Comparison of ENCODE assay signal across 9 cellular contexts in the genomic region with DNA sequence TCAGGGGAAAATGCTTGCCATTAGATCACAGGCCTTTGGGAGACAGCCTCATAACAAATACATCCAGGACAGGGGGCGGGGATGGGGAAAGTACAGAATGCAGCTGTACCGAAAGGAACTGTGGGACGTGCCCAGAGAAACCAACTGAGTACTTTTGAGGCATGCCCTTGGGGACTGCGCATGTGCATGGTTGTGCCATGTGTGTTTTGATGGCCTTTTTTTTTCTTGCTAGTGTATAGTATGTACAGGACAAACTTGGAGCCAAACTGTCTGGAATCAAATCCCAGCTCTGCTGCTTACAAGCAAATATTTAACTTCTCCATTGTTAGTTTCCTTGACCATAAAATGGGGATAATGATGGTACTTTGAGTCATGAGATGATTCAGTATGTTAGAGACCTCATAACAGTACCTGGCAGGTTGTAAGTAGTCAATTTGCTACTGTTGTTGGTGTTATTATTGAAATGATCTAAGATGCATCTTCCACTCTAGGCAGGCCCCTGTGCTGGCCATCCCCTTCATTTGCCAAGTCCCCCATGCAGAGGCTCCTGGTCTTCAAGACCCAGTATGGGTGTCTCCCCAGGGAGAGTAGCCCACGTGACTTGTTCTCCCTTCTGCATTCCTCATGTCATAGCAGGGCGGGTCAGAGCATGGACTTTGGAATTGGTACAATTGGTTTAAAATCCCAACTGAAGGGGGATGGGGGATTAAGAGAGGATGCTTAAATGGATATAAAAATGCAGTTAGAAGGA.
DNase-seq lines count a peak whose midpoint lies in the region; ATAC-seq lines count a peak whose summit lies in the region.
"Had no signal": no experiment of that assay in that cellular context is flagged by ENCODE, and none has a peak within 500 bp of the region (broad histone marks: within the 10 kb centered on the region; RNA-seq: fewer than 3 reads in every experiment).

No MANE protein-coding gene starts in this region.

- no peak for DNase-seq in activated CD8-positive, alpha-beta memory T cell treated with anti-CD3 and anti-CD28 coated beads, Interleukin-2, amount 10 ng/mL, durations not matched to agents 7 days and 5 days
- DNase-seq in activated CD8-positive, alpha-beta memory T cell treated with anti-CD3 and anti-CD28 coated beads, Interleukin-2, amount 50 U/mL, for 48 hours = no peak
- DNase-seq in NCI-H526 (lab: John Stamatoyannopoulos, UW) (peak; percentile 88 to 91), D341Med (ENCODE audit: low spot score) (no peak), cerebellar cortex (ENCODE audit: low spot score) (no peak)
- peak; percentile 46 for DNase-seq in stimulated activated CD4-positive, alpha-beta T cell treated with anti-CD3 and anti-CD28 coated beads, Interleukin-4, amount 100 ng/mL, for 24 hours
- DNase-seq: DND-41 had no signal

- CTCF ChIA-PET in activated CD8-positive, alpha-beta memory T cell treated with anti-CD3 and anti-CD28 coated beads, Interleukin-2, amount 10 ng/mL, durations not matched to agents 7 days and 5 days (lab: Charles Lee) = interaction anchor here (1.2 kb wide), 2 partner anchors 16 to 40 kb away, joined by 3 to 7 read pairs; no protein-coding TSS in a partner anchor

- H3K9me3 Mint-ChIP-seq in activated CD8-positive, alpha-beta memory T cell treated with anti-CD3 and anti-CD28 coated beads, Interleukin-2, amount 10 ng/mL, durations not matched to agents 7 days and 5 days (ENCODE audit: low read depth) = no peaks in the 10 kb centered on the region

- no peak for ATAC-seq in activated CD8-positive, alpha-beta memory T cell treated with anti-CD3 and anti-CD28 coated beads, Interleukin-2, amount 10 ng/mL, durations not matched to agents 7 days and 5 days
- ATAC-seq in esophagus mucosa (peak; percentile 80), GM19395 (IDR thresholded peaks at IDR 0.05; ENCODE audit: unreplicated experiment) (no peak)

- no peaks in the 10 kb centered on the region for H3K27me3 Mint-ChIP-seq in activated CD8-positive, alpha-beta memory T cell treated with anti-CD3 and anti-CD28 coated beads, Interleukin-2, amount 10 ng/mL, durations not matched to agents 7 days and 5 days

- peak overlapping the region; percentile 70 for H3K27ac Mint-ChIP-seq in activated CD8-positive, alpha-beta memory T cell treated with anti-CD3 and anti-CD28 coated beads, Interleukin-2, amount 10 ng/mL, durations not matched to agents 7 days and 5 days

- H3K36me3 Mint-ChIP-seq in activated CD8-positive, alpha-beta memory T cell treated with anti-CD3 and anti-CD28 coated beads, Interleukin-2, amount 10 ng/mL, durations not matched to agents 7 days and 5 days = peaks cover 34% of the 10 kb centered on the region

- H3K4me1 Mint-ChIP-seq in activated CD8-positive, alpha-beta memory T cell treated with anti-CD3 and anti-CD28 coated beads, Interleukin-2, amount 10 ng/mL, durations not matched to agents 7 days and 5 days = peaks cover 66% of the 10 kb centered on the region

- no peak overlapping the region for H3K4me3 Mint-ChIP-seq in activated CD8-positive, alpha-beta memory T cell treated with anti-CD3 and anti-CD28 coated beads, Interleukin-2, amount 10 ng/mL, durations not matched to agents 7 days and 5 days

Comparison
In these comparisons a context has a peak if more than half of its experiments do, and no peak if none do; other contexts are left out.
1. DNase-seq: peak in NCI-H526 (2 of 2) and stimulated activated CD4-positive, alpha-beta T cell treated with anti-CD3 and anti-CD28 coated beads, Interleukin-4, amount 100 ng/mL, for 24 hours (single experiment); none in activated CD8-positive, alpha-beta memory T cell treated with anti-CD3 and anti-CD28 coated beads, Interleukin-2, amount 10 ng/mL, durations not matched to agents 7 days and 5 days (single experiment), activated CD8-positive, alpha-beta memory T cell treated with anti-CD3 and anti-CD28 coated beads, Interleukin-2, amount 50 U/mL, for 48 hours (single experiment), D341Med (single experiment) and cerebellar cortex (single experiment).